ENCODE assay signal across 22 cellular contexts in genomic region chr2:102485151-102485769, GRCh38. TPM values are rescaled to one million over a fixed set of nuclear protein-coding genes. Genes with fewer than 3 reads are reported as not detected.
DNase-seq lines count a peak whose midpoint lies in the region; TF ChIP-seq lines count a peak whose summit lies in the region.
"Had no signal": no experiment of that assay in that cellular context is flagged by ENCODE, and none has a peak within 500 bp of the region (broad histone marks: within the 10 kb centered on the region; RNA-seq: fewer than 3 reads in every experiment).

No MANE protein-coding gene starts in this region.

- no peak overlapping the region for H3K27ac Mint-ChIP-seq in activated CD4-positive, alpha-beta memory T cell treated with anti-CD3 and anti-CD28 coated beads, Interleukin-2, amount 10 ng/mL, durations not matched to agents 7 days and 5 days
- H3K27ac Mint-ChIP-seq: CD4-positive, alpha-beta memory T cell; GM23338 had no signal

- no peaks in the 10 kb centered on the region for H3K79me2 ChIP-seq in fibroblast of lung (ENCODE audit: control insufficient read depth, insufficient read depth, low read length)

- peak; percentile 21 for DNase-seq in NCI-H460 (ENCODE audit: extremely low read depth, low read depth)
- DNase-seq in astrocyte of the hippocampus (ENCODE audit: low read depth, low spot score): peak; percentile 11
- DNase-seq in fibroblast of lung (ENCODE audit: low read depth in 2 of 2): peak; percentile 13 to 45
- peak; percentile 10 for DNase-seq in renal cortical epithelial cell (ENCODE audit: low read depth)
- no peak for DNase-seq in NCI-H1092 (lab: John Stamatoyannopoulos, UW)
- no peak for DNase-seq in activated CD4-positive, alpha-beta memory T cell treated with anti-CD3 and anti-CD28 coated beads, Interleukin-2, amount 10 ng/mL, durations not matched to agents 7 days and 5 days
- no peak for DNase-seq in stimulated activated naive CD4-positive, alpha-beta T cell (lab: John Stamatoyannopoulos, UW)
- DNase-seq in NCI-H748 treated with DMSO at 0.1 percent for 48 hours (lab: John Stamatoyannopoulos, UW): no peak
- DNase-seq: Calu3; CD4-positive, alpha-beta memory T cell; GF-D8; MM.1S; NCI-H1092 treated with DMSO at 0.1 percent for 48 hours; NCI-H146; NCI-H2171 treated with DMSO at 0.1 percent for 48 hours; NCI-H446; NCI-H774; Right ventricle myocardium superior had no signal

- no peak overlapping the region for H2AFZ ChIP-seq in fibroblast of lung (ENCODE audit: low read length)
- H2AFZ ChIP-seq: GM23338 had no signal

- CTCF ChIA-PET in activated CD4-positive, alpha-beta memory T cell treated with anti-CD3 and anti-CD28 coated beads, Interleukin-2, amount 10 ng/mL, durations not matched to agents 7 days and 5 days (lab: Charles Lee): interaction anchor here (1.1 to 1.4 kb wide), 2 partner anchors 12 to 268 kb away, joined by 3 to 5 read pairs; partner anchors contain the start of gene SLC9A4

- H3K27me3 Mint-ChIP-seq in activated CD4-positive, alpha-beta memory T cell treated with anti-CD3 and anti-CD28 coated beads, Interleukin-2, amount 10 ng/mL, durations not matched to agents 7 days and 5 days: peaks cover 10% of the 10 kb centered on the region

- H3K27me3 ChIP-seq in fibroblast of lung (ENCODE audit: control insufficient read depth, insufficient read depth, low read length): no peaks in the 10 kb centered on the region
- H3K27me3 ChIP-seq: BLaER1 had no signal

- no peaks in the 10 kb centered on the region for H3K9me3 ChIP-seq in fibroblast of lung (ENCODE audit: control insufficient read depth, insufficient read depth, low read depth, low read length)
- H3K9me3 ChIP-seq: A549, BLaER1 had no signal

- H3K4me2 ChIP-seq in fibroblast of lung (ENCODE audit: extremely low read depth, insufficient read depth, low read length): no peak overlapping the region
- H3K4me2 ChIP-seq: A549, BLaER1, GM23338 had no signal

- H3K27ac ChIP-seq in fibroblast of lung (ENCODE audit: insufficient read depth, low read length): no peak overlapping the region
- H3K27ac ChIP-seq: A549, BLaER1 had no signal

- no peak overlapping the region for H3K4me3 Mint-ChIP-seq in activated CD4-positive, alpha-beta memory T cell treated with anti-CD3 and anti-CD28 coated beads, Interleukin-2, amount 10 ng/mL, durations not matched to agents 7 days and 5 days
- H3K4me3 Mint-ChIP-seq: CD4-positive, alpha-beta memory T cell; GM23338 had no signal

- H3K9ac ChIP-seq in fibroblast of lung (ENCODE audit: insufficient read depth, low read length): no peak overlapping the region
- H3K9ac ChIP-seq: BLaER1 had no signal

- POLR2A ChIA-PET in activated CD4-positive, alpha-beta memory T cell treated with anti-CD3 and anti-CD28 coated beads, Interleukin-2, amount 10 ng/mL, durations not matched to agents 7 days and 5 days (lab: Charles Lee): no interaction called here

- peaks cover 9% of the 10 kb centered on the region for H3K4me1 Mint-ChIP-seq in activated CD4-positive, alpha-beta memory T cell treated with anti-CD3 and anti-CD28 coated beads, Interleukin-2, amount 10 ng/mL, durations not matched to agents 7 days and 5 days

- H4K20me1 ChIP-seq in fibroblast of lung (ENCODE audit: control insufficient read depth, extremely low read depth, insufficient read depth, low read length): no peaks in the 10 kb centered on the region
- H4K20me1 ChIP-seq: BLaER1 had no signal

- no peak overlapping the region for H3K4me3 ChIP-seq in fibroblast of lung (replicated peaks in 1 of 4; ENCODE audit: control extremely low read depth in 1 of 4, insufficient read depth in 1 of 4, low read depth in 3 of 4, low read length in 4 of 4)
- H3K4me3 ChIP-seq: A549, BLaER1, GM12878, GM23338 had no signal

- no peaks in the 10 kb centered on the region for H3K9me3 Mint-ChIP-seq in activated CD4-positive, alpha-beta memory T cell treated with anti-CD3 and anti-CD28 coated beads, Interleukin-2, amount 10 ng/mL, durations not matched to agents 7 days and 5 days
- H3K9me3 Mint-ChIP-seq: CD4-positive, alpha-beta memory T cell; GM23338 had no signal

- TF ChIP-seq CTCF in fibroblast of lung (conservative IDR thresholded peaks at IDR 0.05 in 1 of 2, IDR thresholded peaks at IDR 0.05 in 1 of 2; ENCODE audit: low read depth in 1 of 2, low read length in 2 of 2): no peak

- no peaks in the 10 kb centered on the region for H3K4me1 ChIP-seq in fibroblast of lung (ENCODE audit: control insufficient read depth, extremely low read depth, insufficient read depth, low read length)
- H3K4me1 ChIP-seq: A549 had no signal

- H3K36me3 Mint-ChIP-seq in activated CD4-positive, alpha-beta memory T cell treated with anti-CD3 and anti-CD28 coated beads, Interleukin-2, amount 10 ng/mL, durations not matched to agents 7 days and 5 days (ENCODE audit: low read depth): no peaks in the 10 kb centered on the region
- H3K36me3 Mint-ChIP-seq: CD4-positive, alpha-beta memory T cell had no signal

- H3K36me3 ChIP-seq in fibroblast of lung (ENCODE audit: control insufficient read depth, insufficient read depth, low read length): no peaks in the 10 kb centered on the region
- H3K36me3 ChIP-seq: BLaER1 had no signal

RNA-seq across cellular contexts. Expression of gene SLC9A4, which starts 12.2 kb away (rescaled TPM):
- not detected in 2 replicates for total RNA-seq in NCI-H460 (2014; rRNA removed; shearing (Covaris generic))
- not detected in 2 replicates for polyA plus RNA-seq in NCI-H460 (2014; cell fraction: nucleus; rRNA removed)
- total RNA-seq in fibroblast of lung: not detected in 2 replicates
- polyA plus RNA-seq in fibroblast of lung: not detected in 2 replicates
- not detected in 2 replicates for polyA plus RNA-seq in fibroblast of lung (2012)
- not detected in 2 replicates for polyA minus RNA-seq in fibroblast of lung (ENCODE audit: low replicate concordance)
- 0.40 and 7.6 TPM in 2 replicates for total RNA-seq in renal cortical epithelial cell
- under 1 TPM; 0.10 to 0.15 TPM for total RNA-seq in activated CD4-positive, alpha-beta memory T cell treated with anti-CD3 and anti-CD28 coated beads, Interleukin-2, amount 10 ng/mL, durations not matched to agents 7 days and 5 days
- total RNA-seq: GM23338, Right ventricle myocardium superior had no signal
- polyA plus RNA-seq: A549; CD4-positive, alpha-beta memory T cell; GM12878; GM23338 had no signal

Comparison
In these comparisons a context has a peak if more than half of its experiments do, and no peak if none do; other contexts are left out.
1. DNase-seq: peak in NCI-H460 (single experiment), astrocyte of the hippocampus (single experiment), fibroblast of lung (2 of 2) and renal cortical epithelial cell (single experiment); none in NCI-H1092 (single experiment), activated CD4-positive, alpha-beta memory T cell treated with anti-CD3 and anti-CD28 coated beads, Interleukin-2, amount 10 ng/mL, durations not matched to agents 7 days and 5 days (single experiment), stimulated activated naive CD4-positive, alpha-beta T cell (0 of 6) and NCI-H748 treated with DMSO at 0.1 percent for 48 hours (single experiment).